ENCODE assay signal across 18 cellular contexts in genomic region chr11:71373791-71374454, GRCh38.
DNase-seq lines count a peak whose midpoint lies in the region; ATAC-seq, FAIRE-seq and TF ChIP-seq lines count a peak whose summit lies in the region.
"Had no signal": no experiment of that assay in that cellular context is flagged by ENCODE, and none has a peak within 500 bp of the region (broad histone marks: within the 10 kb centered on the region; RNA-seq: fewer than 3 reads in every experiment).

No MANE protein-coding gene starts in this region.

- H3K36me3 ChIP-seq in PC-3 (ENCODE audit: low read depth, low read length) = no peaks in the 10 kb centered on the region

- H3K4me1 ChIP-seq in PC-3 (ENCODE audit: insufficient read depth, low read length) = no peaks in the 10 kb centered on the region

- H3K4me3 ChIP-seq in PC-3 (ENCODE audit: low read length) = no peak overlapping the region

- BruUV-seq in PC-3 (replicated peaks; lab: Mats Ljungman, UMichigan) = no TSS peak

- H2AFZ ChIP-seq in PC-3 (ENCODE audit: low read length) = 0 out of 2 replicates have a peak overlapping the region, but pooled peaks have one; percentile 33

- intact Hi-C loops in PC-3 (cut with micrococcal nuclease) = loop anchor here (2.0 kb wide), 1 partner anchor 287 kb away; no protein-coding TSS in a partner anchor

- ATAC-seq in GM19468 (IDR thresholded peaks at IDR 0.05; ENCODE audit: extremely low read depth, unreplicated experiment) (peak; percentile 28), HG03135 (IDR thresholded peaks at IDR 0.05; ENCODE audit: unreplicated experiment) (peak; percentile 58), PC-3 (no peak)
- ATAC-seq: left colon; naive thymus-derived CD8-positive, alpha-beta T cell; right cardiac atrium had no signal

- H3K79me2 ChIP-seq in PC-3 (ENCODE audit: low read length) = no peaks in the 10 kb centered on the region

- H3F3A ChIP-seq in PC-3 (ENCODE audit: low read length, unreplicated experiment) = no peaks in the 10 kb centered on the region

- TF ChIP-seq POLR2A in GM12891 (IDR thresholded peaks at IDR 0.05; ENCODE audit: low read depth, low read length) = no peak

- DNase-seq in GM12891 (ENCODE audit: insufficient read length, low spot score) (no peak), PC-3 (no peak), COLO668 (lab: John Stamatoyannopoulos, UW; ENCODE audit: unreplicated experiment) (no peak), cortex of kidney (lab: John Stamatoyannopoulos, UW) (no peak), putamen (ENCODE audit: low spot score) (no peak)
- DNase-seq in activated CD4-positive, alpha-beta T cell treated with anti-CD3 and anti-CD28 coated beads for 48 hours = no peak
- DNase-seq: activated T-cell treated with anti-CD3 and anti-CD28 coated beads for 4 hours; DMS79; H9; KG1; left colon; naive thymus-derived CD8-positive, alpha-beta T cell; NCI-H2107; right cardiac atrium; stimulated activated CD4-positive, alpha-beta T cell treated with anti-CD3 and anti-CD28 coated beads, Interleukin-4, amount 100 ng/mL, for 1 hour; stimulated activated naive CD4-positive, alpha-beta T cell treated with Interleukin-2 at 50 U/mL for 16 hours had no signal

- no peak overlapping the region for H3K9ac ChIP-seq in PC-3 (ENCODE audit: low read length)

- no peak overlapping the region for H3K4me2 ChIP-seq in PC-3 (ENCODE audit: low read length)

- TF ChIP-seq CTCF in PC-3 (conservative IDR thresholded peaks at IDR 0.05; ENCODE audit: low read depth, low read length) = no peak

- CTCF ChIA-PET in PC-3 (lab: Charles Lee) = interaction anchor here (0.8 kb wide), 1 partner anchor 189 kb away, joined by 3 read pairs; no protein-coding TSS in a partner anchor

- H3K27ac ChIP-seq in PC-3 (ENCODE audit: low read length) = no peak overlapping the region

- peak; percentile 67 for FAIRE-seq in GM12891 (lab: Jason Lieb, UNC)

- H3K9me2 ChIP-seq in PC-3 (replicated peaks; ENCODE audit: low read length) = no peaks in the 10 kb centered on the region

- POLR2A ChIA-PET in PC-3 (lab: Charles Lee; ENCODE audit: unreplicated experiment) = interaction anchor here (0.5 to 0.7 kb wide), 2 partner anchors 34 to 121 kb away, joined by 3 to 5 read pairs; no protein-coding TSS in a partner anchor

- H3K9me3 ChIP-seq in PC-3 (ENCODE audit: low read length) = no peaks in the 10 kb centered on the region

- H3K27me3 ChIP-seq in PC-3 (ENCODE audit: low read length) = peaks cover 19% of the 10 kb centered on the region; the same call in 1 of the 2 replicates

- H4K20me1 ChIP-seq in PC-3 (ENCODE audit: low read length) = no peaks in the 10 kb centered on the region

TF ChIP-seq in GM12891, 5 proteins besides CTCF, POLR2A, EP300 and RAD21:
- TF ChIP-seq PAX5 (IDR thresholded peaks at IDR 0.05; ENCODE audit: insufficient read depth, low read length, severe bottlenecking) (no peak), POU2F2 (IDR thresholded peaks at IDR 0.05; ENCODE audit: low read depth, low read length) (peak; percentile 69; the same call in 1 of the 2 replicates), POLR2AphosphoS5 (IDR thresholded peaks at IDR 0.05; ENCODE audit: low read depth, low read length) (no peak), SPI1 (IDR thresholded peaks at IDR 0.05; ENCODE audit: low read depth, low read length) (peak; percentile 89), TAF1 (IDR thresholded peaks at IDR 0.05; ENCODE audit: low read depth, low read length) (no peak)
TF ChIP-seq in GM12891: peak in this region for 2.
